ENCODE assay signal across 1 cellular context in genomic region chr1:27527223-27527856, GRCh38.
TF ChIP-seq lines count a peak whose summit lies in the region.

No MANE protein-coding gene starts in this region.

TF ChIP-seq in SK-N-SH treated with all-trans-retinoic acid at 6 μM for 48 hours, 23 proteins besides CTCF, POLR2A, EP300 and RAD21 (continued from another document):
- TF ChIP-seq PATZ1 (CRISPR knock-in tag; IDR thresholded peaks at IDR 0.05; ENCODE audit: borderline replicate concordance): no peak
- TF ChIP-seq ZNF70 (CRISPR knock-in tag; IDR thresholded peaks at IDR 0.05): no peak
- no peak for TF ChIP-seq RARB (CRISPR knock-in tag; IDR thresholded peaks at IDR 0.05)
- TF ChIP-seq CSRNP3 (CRISPR knock-in tag; IDR thresholded peaks at IDR 0.05): no peak
- TF ChIP-seq ZC3H10 (CRISPR knock-in tag; IDR thresholded peaks at IDR 0.05): no peak
TF ChIP-seq in SK-N-SH treated with all-trans-retinoic acid at 6 μM for 48 hours: peak in this region for 0.
